Comparison of ENCODE assay signal across 14 cellular contexts in genomic region chr9:111852291-111852690, GRCh38. TPM values are rescaled to one million over a fixed set of nuclear protein-coding genes. Genes with fewer than 3 reads are reported as not detected.
A peak's percentile ranks its signal among the peaks of the same experiment; 100 is the strongest.
DNase-seq lines count a peak whose midpoint lies in the region; ATAC-seq and TF ChIP-seq lines count a peak whose summit lies in the region.
"Had no signal": no experiment of that assay in that cellular context is flagged by ENCODE, and none has a peak within 500 bp of the region (broad histone marks: within the 10 kb centered on the region; RNA-seq: fewer than 3 reads in every experiment).

No MANE protein-coding gene starts in this region.

- WGBS in smooth muscle cell (ENCODE audit: low lambda C conversion rate): 85% methylated on average over 1 of the region's 1 CpG

- ATAC-seq in PC-3: no peak
- ATAC-seq in stimulated activated naive B cell treated with anti-CD40 and anti-IgM and Interleukin-4, amounts not matched to agents 10 μg/mL and 1 μg/mL and 100 μg/mL, for 72 hours (replicated peaks): no peak
- no peak for ATAC-seq in GM18867 (IDR thresholded peaks at IDR 0.05; ENCODE audit: unreplicated experiment)

- H3K4me3 ChIP-seq in PC-3 (ENCODE audit: low read length): no peak overlapping the region
- H3K4me3 ChIP-seq in epithelial cell of esophagus (ENCODE audit: low read length): no peak overlapping the region
- no peak overlapping the region for H3K4me3 ChIP-seq in smooth muscle cell

- no peaks in the 10 kb centered on the region for H3K36me3 Mint-ChIP-seq in stimulated activated naive B cell treated with anti-CD40 and anti-IgM and Interleukin-4, amounts not matched to agents 10 μg/mL and 1 μg/mL and 100 μg/mL, for 72 hours

- no peaks in the 10 kb centered on the region for H3K79me2 ChIP-seq in PC-3 (ENCODE audit: low read length)
- H3K79me2 ChIP-seq in smooth muscle cell (ENCODE audit: low read depth): no peaks in the 10 kb centered on the region

- no peaks in the 10 kb centered on the region for H3K9me2 ChIP-seq in PC-3 (replicated peaks; ENCODE audit: low read length)

- no peak overlapping the region for H3K4me3 Mint-ChIP-seq in stimulated activated naive B cell treated with anti-CD40 and anti-IgM and Interleukin-4, amounts not matched to agents 10 μg/mL and 1 μg/mL and 100 μg/mL, for 72 hours
- H3K4me3 Mint-ChIP-seq: CD4-positive, alpha-beta T cell had no signal

- BruUV-seq in PC-3 (replicated peaks; lab: Mats Ljungman, UMichigan): no TSS peak

- H3K9me3 ChIP-seq in PC-3 (ENCODE audit: low read length): no peaks in the 10 kb centered on the region
- H3K9me3 ChIP-seq in smooth muscle cell (replicated peaks; ENCODE audit: low read depth): no peaks in the 10 kb centered on the region

- no peak for TF ChIP-seq CTCF in PC-3 (conservative IDR thresholded peaks at IDR 0.05; ENCODE audit: low read depth, low read length)
- no peak for TF ChIP-seq CTCF in epithelial cell of esophagus (IDR thresholded peaks at IDR 0.05; ENCODE audit: insufficient read depth, low read depth, low read length, missing control alignments)
- TF ChIP-seq CTCF in smooth muscle cell (IDR thresholded peaks at IDR 0.05; ENCODE audit: borderline replicate concordance, insufficient read depth, poor library complexity, severe bottlenecking): no peak

- peaks cover 4 to 6% of the 10 kb centered on the region in 2 donors for H3K4me1 Mint-ChIP-seq in stimulated activated naive B cell treated with anti-CD40 and anti-IgM and Interleukin-4, amounts not matched to agents 10 μg/mL and 1 μg/mL and 100 μg/mL, for 72 hours

- H3K4me1 ChIP-seq in PC-3 (ENCODE audit: insufficient read depth, low read length): peaks cover 33% of the 10 kb centered on the region
- H3K4me1 ChIP-seq in smooth muscle cell (ENCODE audit: low read depth): no peaks in the 10 kb centered on the region

- CTCF ChIA-PET in PC-3 (lab: Charles Lee): interaction anchor here (0.6 kb wide), 1 partner anchor 38 kb away, joined by 3 read pairs; no protein-coding TSS in a partner anchor

- H3K9ac ChIP-seq in PC-3 (ENCODE audit: low read length) (no peak overlapping the region), smooth muscle cell (ENCODE audit: low read depth) (no peak overlapping the region)

- H2AFZ ChIP-seq in PC-3 (ENCODE audit: low read length) (no peak overlapping the region), smooth muscle cell (ENCODE audit: low read depth) (no peak overlapping the region)

- H3K27me3 Mint-ChIP-seq in stimulated activated naive B cell treated with anti-CD40 and anti-IgM and Interleukin-4, amounts not matched to agents 10 μg/mL and 1 μg/mL and 100 μg/mL, for 72 hours: no peaks in the 10 kb centered on the region
- H3K27me3 Mint-ChIP-seq: CD4-positive, alpha-beta T cell had no signal

- H3K27ac ChIP-seq in PC-3 (ENCODE audit: low read length) (peak overlapping the region; percentile 80), smooth muscle cell (ENCODE audit: low read depth) (peak overlapping the region; percentile 45)
- H3K27ac ChIP-seq: HL-60 had no signal

- H3K4me2 ChIP-seq in PC-3 (ENCODE audit: low read length) (peak overlapping the region; percentile 47), smooth muscle cell (no peak overlapping the region)

- no peaks in the 10 kb centered on the region for H4K20me1 ChIP-seq in PC-3 (ENCODE audit: low read length)
- no peaks in the 10 kb centered on the region for H4K20me1 ChIP-seq in smooth muscle cell (ENCODE audit: low read depth)

- no peaks in the 10 kb centered on the region for H3K9me3 Mint-ChIP-seq in stimulated activated naive B cell treated with anti-CD40 and anti-IgM and Interleukin-4, amounts not matched to agents 10 μg/mL and 1 μg/mL and 100 μg/mL, for 72 hours
- H3K9me3 Mint-ChIP-seq: CD4-positive, alpha-beta T cell had no signal

- H3F3A ChIP-seq in PC-3 (ENCODE audit: low read length, unreplicated experiment) (peaks cover 3% of the 10 kb centered on the region), smooth muscle cell (ENCODE audit: low read depth) (no peaks in the 10 kb centered on the region)

- H3K27me3 ChIP-seq in PC-3 (ENCODE audit: low read length) (no peaks in the 10 kb centered on the region), smooth muscle cell (ENCODE audit: low read depth) (no peaks in the 10 kb centered on the region)

- no peaks in the 10 kb centered on the region for H3K36me3 ChIP-seq in PC-3 (ENCODE audit: low read depth, low read length)
- H3K36me3 ChIP-seq in smooth muscle cell (ENCODE audit: low read depth): no peaks in the 10 kb centered on the region

- no peak overlapping the region for H3K27ac Mint-ChIP-seq in stimulated activated naive B cell treated with anti-CD40 and anti-IgM and Interleukin-4, amounts not matched to agents 10 μg/mL and 1 μg/mL and 100 μg/mL, for 72 hours
- H3K27ac Mint-ChIP-seq: CD4-positive, alpha-beta T cell had no signal

- intact Hi-C loops in PC-3 (cut with micrococcal nuclease): loop anchor here (5.0 kb wide), 1 partner anchor 40 kb away; no protein-coding TSS in a partner anchor

- POLR2A ChIA-PET in PC-3 (lab: Charles Lee; ENCODE audit: unreplicated experiment): interaction anchor here (0.7 kb wide), 2 partner anchors 30 to 160 kb away, joined by 3 to 6 read pairs; no protein-coding TSS in a partner anchor

- DNase-seq in EL: peak; percentile 34
- no peak for DNase-seq in PC-3
- DNase-seq in epithelial cell of esophagus (ENCODE audit: low read depth): peak; percentile 62
- DNase-seq in smooth muscle cell (lab: John Stamatoyannopoulos, UW; ENCODE audit: unreplicated experiment): no peak
- DNase-seq in stimulated activated naive B cell treated with anti-CD40 and anti-IgM and Interleukin-4, amounts not matched to agents 10 μg/mL and 1 μg/mL and 100 μg/mL, for 72 hours: no peak
- no peak for DNase-seq in activated T-cell treated with anti-CD3 and anti-CD28 coated beads for 4 hours
- DNase-seq: CD4-positive, alpha-beta T cell; IMR-90; NCI-H146; NCI-H524 had no signal

RNA-seq across cellular contexts. Expression of gene UGCG, which starts 44.3 kb away (rescaled TPM):
- total RNA-seq in PC-3 (2014; rRNA removed) (27.0 and 29.4 TPM in 2 replicates), smooth muscle cell (34.0 and 56.0 TPM in 2 replicates)
- polyA plus RNA-seq in smooth muscle cell: 18.8 and 21.3 TPM in 2 replicates

RNA-seq across cellular contexts. Expression of gene SHOC1, which starts 57.6 kb away (rescaled TPM):
- total RNA-seq in PC-3 (2014; rRNA removed) (0.18 TPM in 1 of 2 replicates, not detected in the other), smooth muscle cell (not detected in 2 replicates)
- polyA plus RNA-seq in smooth muscle cell: 0.31 TPM in 1 of 2 replicates, not detected in the other
- total RNA-seq: CD4-positive, alpha-beta T cell; HT1080; IMR-90 had no signal
- polyA plus RNA-seq: BJ had no signal

Comparison
In these comparisons a context has a peak if more than half of its experiments do, and no peak if none do; other contexts are left out.
1. DNase-seq: peak in EL (single experiment) and epithelial cell of esophagus (single experiment); none in PC-3 (single experiment), smooth muscle cell (single experiment), stimulated activated naive B cell treated with anti-CD40 and anti-IgM and Interleukin-4, amounts not matched to agents 10 μg/mL and 1 μg/mL and 100 μg/mL, for 72 hours (single experiment) and activated T-cell treated with anti-CD3 and anti-CD28 coated beads for 4 hours (single experiment).